10 cellular contexts compared by ENCODE assay signal in genomic region chr3:125602752-125603649, GRCh38. TPM values are rescaled to one million over a fixed set of nuclear protein-coding genes. Genes with fewer than 3 reads are reported as not detected.
DNase-seq lines count a peak whose midpoint lies in the region; ATAC-seq and TF ChIP-seq lines count a peak whose summit lies in the region.
"Had no signal": no experiment of that assay in that cellular context is flagged by ENCODE, and none has a peak within 500 bp of the region (broad histone marks: within the 10 kb centered on the region; RNA-seq: fewer than 3 reads in every experiment).

No MANE protein-coding gene starts in this region.

- H3K79me2 ChIP-seq in OCI-LY7 (ENCODE audit: insufficient read depth, low read depth, low read length) (no peaks in the 10 kb centered on the region), osteoblast (ENCODE audit: insufficient read depth, low read length) (no peaks in the 10 kb centered on the region)

- H3K9me3 Mint-ChIP-seq in activated CD8-positive, alpha-beta T cell treated with anti-CD3 and anti-CD28 coated beads for 36 hours = no peaks in the 10 kb centered on the region
- H3K9me3 Mint-ChIP-seq: stimulated activated naive CD8-positive, alpha-beta T cell treated with anti-CD3 and anti-CD28 coated beads, Interleukin-15, amount 100 ng/mL, for 72 hours had no signal

- H3K36me3 ChIP-seq in OCI-LY7 (ENCODE audit: insufficient read depth, low read length) (no peaks in the 10 kb centered on the region), osteoblast (ENCODE audit: insufficient read depth, low read length) (no peaks in the 10 kb centered on the region)

- no peaks in the 10 kb centered on the region for H3K36me3 Mint-ChIP-seq in activated CD8-positive, alpha-beta T cell treated with anti-CD3 and anti-CD28 coated beads for 36 hours (ENCODE audit: low read depth)
- H3K36me3 Mint-ChIP-seq: activated naive CD8-positive, alpha-beta T cell had no signal

- no peak overlapping the region for H3K4me3 Mint-ChIP-seq in activated CD8-positive, alpha-beta T cell treated with anti-CD3 and anti-CD28 coated beads for 36 hours
- H3K4me3 Mint-ChIP-seq: activated naive CD8-positive, alpha-beta T cell; stimulated activated naive CD8-positive, alpha-beta T cell treated with anti-CD3 and anti-CD28 coated beads, Interleukin-15, amount 100 ng/mL, for 72 hours had no signal

- CTCF ChIA-PET in OCI-LY7 (lab: Charles Lee; ENCODE audit: unreplicated experiment) = no interaction called here
- CTCF ChIA-PET in activated CD8-positive, alpha-beta T cell treated with anti-CD3 and anti-CD28 coated beads for 36 hours (lab: Charles Lee) = no interaction called here

- TF ChIP-seq CTCF in OCI-LY7 (conservative IDR thresholded peaks at IDR 0.05; ENCODE audit: low read length) = 0 out of 2 replicates have a peak, but pooled peaks have one; percentile 12
- TF ChIP-seq CTCF in epithelial cell of esophagus (IDR thresholded peaks at IDR 0.05; ENCODE audit: insufficient read depth, low read depth, low read length, missing control alignments) = no peak
- TF ChIP-seq CTCF in osteoblast (IDR thresholded peaks at IDR 0.05; ENCODE audit: extremely low read depth, low read depth, low read length) = peak; percentile 41
- TF ChIP-seq CTCF in activated CD8-positive, alpha-beta T cell treated with anti-CD3 and anti-CD28 coated beads for 36 hours (IDR thresholded peaks at IDR 0.05) = no peak

- no peak overlapping the region for H3K4me3 ChIP-seq in OCI-LY7 (ENCODE audit: low read depth, low read length, poor library complexity, severe bottlenecking)
- no peak overlapping the region for H3K4me3 ChIP-seq in epithelial cell of esophagus (ENCODE audit: low read length)
- peak overlapping the region; percentile 9 for H3K4me3 ChIP-seq in osteoblast (ENCODE audit: insufficient read depth, low read length)

- peak overlapping the region; percentile 44; the same call in 1 of the 2 replicates for H2AFZ ChIP-seq in OCI-LY7 (ENCODE audit: low read length)
- H2AFZ ChIP-seq in osteoblast (ENCODE audit: low read length) = peak overlapping the region; percentile 0

- peak; percentile 67 for DNase-seq in Daoy (ENCODE audit: low read depth)
- no peak for DNase-seq in OCI-LY7 (ENCODE audit: low spot score)
- peak; percentile 87 for DNase-seq in epithelial cell of esophagus (ENCODE audit: low read depth)
- DNase-seq in osteoblast (ENCODE audit: insufficient read length, low spot score, missing footprints) = peak; percentile 18
- DNase-seq in NCI-H2196 treated with DMSO at 0.1 percent for 48 hours (lab: John Stamatoyannopoulos, UW; ENCODE audit: unreplicated experiment) = no peak
- DNase-seq in activated CD8-positive, alpha-beta T cell treated with anti-CD3 and anti-CD28 coated beads for 36 hours = no peak
- DNase-seq: stimulated activated naive CD8-positive, alpha-beta T cell treated with anti-CD3 and anti-CD28 coated beads, Interleukin-15, amount 100 ng/mL, for 72 hours had no signal

- intact Hi-C loops in OCI-LY7 (cut with micrococcal nuclease; ENCODE audit: unreplicated experiment) = no loop called here
- intact Hi-C loops in activated CD8-positive, alpha-beta T cell treated with anti-CD3 and anti-CD28 coated beads for 36 hours (cut with micrococcal nuclease) = no loop called here

- ATAC-seq in GM21723 (IDR thresholded peaks at IDR 0.05; ENCODE audit: unreplicated experiment) = no peak
- ATAC-seq in activated CD8-positive, alpha-beta T cell treated with anti-CD3 and anti-CD28 coated beads for 36 hours = no peak
- ATAC-seq in HG03280 (IDR thresholded peaks at IDR 0.05; ENCODE audit: unreplicated experiment) = no peak
- ATAC-seq: stimulated activated naive CD8-positive, alpha-beta T cell treated with anti-CD3 and anti-CD28 coated beads, Interleukin-15, amount 100 ng/mL, for 72 hours had no signal

- H3K27ac ChIP-seq in OCI-LY7 (ENCODE audit: low read depth, low read length, poor library complexity, severe bottlenecking) = no peak overlapping the region
- H3K27ac ChIP-seq in osteoblast (ENCODE audit: low read depth, low read length) = peak overlapping the region; percentile 10

- no peaks in the 10 kb centered on the region for H3K27me3 ChIP-seq in osteoblast (ENCODE audit: insufficient read depth, low read length)

- no peaks in the 10 kb centered on the region for H4K20me1 ChIP-seq in OCI-LY7 (ENCODE audit: insufficient read depth, low read length)
- no peaks in the 10 kb centered on the region for H4K20me1 ChIP-seq in osteoblast (ENCODE audit: insufficient read depth, low read length)

- POLR2A ChIA-PET in OCI-LY7 (lab: Charles Lee) = no interaction called here
- POLR2A ChIA-PET in activated CD8-positive, alpha-beta T cell treated with anti-CD3 and anti-CD28 coated beads for 36 hours (lab: Charles Lee) = no interaction called here

- H3K4me2 ChIP-seq in OCI-LY7 (ENCODE audit: low read length) = no peak overlapping the region
- peak overlapping the region; percentile 61 for H3K4me2 ChIP-seq in osteoblast (ENCODE audit: insufficient read depth, low read length)

- H3K9me3 ChIP-seq in OCI-LY7 (ENCODE audit: low read length) (no peaks in the 10 kb centered on the region), osteoblast (ENCODE audit: low read depth, low read length) (no peaks in the 10 kb centered on the region)

- no peak overlapping the region for H3K27ac Mint-ChIP-seq in activated CD8-positive, alpha-beta T cell treated with anti-CD3 and anti-CD28 coated beads for 36 hours
- H3K27ac Mint-ChIP-seq: activated naive CD8-positive, alpha-beta T cell; stimulated activated naive CD8-positive, alpha-beta T cell treated with anti-CD3 and anti-CD28 coated beads, Interleukin-15, amount 100 ng/mL, for 72 hours had no signal

- H3K9me2 ChIP-seq in OCI-LY7 (ENCODE audit: insufficient read depth, low read length) = no peaks in the 10 kb centered on the region

- no TSS peak for BruUV-seq in OCI-LY7 (replicated peaks; lab: Mats Ljungman, UMichigan)

- H3K4me1 ChIP-seq in OCI-LY7 (ENCODE audit: insufficient read depth, low read length, poor library complexity, severe bottlenecking) = no peaks in the 10 kb centered on the region
- H3K4me1 ChIP-seq in osteoblast (ENCODE audit: insufficient read depth, low read length) = peaks cover 7% of the 10 kb centered on the region

- H3K4me1 Mint-ChIP-seq in activated CD8-positive, alpha-beta T cell treated with anti-CD3 and anti-CD28 coated beads for 36 hours (ENCODE audit: low read depth) = no peaks in the 10 kb centered on the region

- no peaks in the 10 kb centered on the region for H3K27me3 Mint-ChIP-seq in activated CD8-positive, alpha-beta T cell treated with anti-CD3 and anti-CD28 coated beads for 36 hours
- H3K27me3 Mint-ChIP-seq: activated naive CD8-positive, alpha-beta T cell; stimulated activated naive CD8-positive, alpha-beta T cell treated with anti-CD3 and anti-CD28 coated beads, Interleukin-15, amount 100 ng/mL, for 72 hours had no signal

RNA-seq across cellular contexts. Expression of gene OSBPL11, which starts 7.7 kb away (rescaled TPM):
- total RNA-seq in Daoy (2014; rRNA removed; shearing (Covaris generic)) = 11.0 and 11.4 TPM in 2 replicates
- 7.1 TPM in 2 replicates for total RNA-seq in OCI-LY7 (2014; rRNA removed; shearing (Covaris generic))
- total RNA-seq in OCI-LY7 (2022) (15.5 TPM in 2 replicates), osteoblast (9.4 and 10.3 TPM in 2 replicates)
- total RNA-seq in activated CD8-positive, alpha-beta T cell treated with anti-CD3 and anti-CD28 coated beads for 36 hours = 1 to 10 TPM; 9.4 to 10.0 TPM

Comparison
In these comparisons a context has a peak if more than half of its experiments do, and no peak if none do; other contexts are left out.
1. DNase-seq: peak in Daoy (single experiment), epithelial cell of esophagus (single experiment) and osteoblast (single experiment); none in OCI-LY7 (single experiment), NCI-H2196 treated with DMSO at 0.1 percent for 48 hours (single experiment) and activated CD8-positive, alpha-beta T cell treated with anti-CD3 and anti-CD28 coated beads for 36 hours (single experiment).
2. CTCF ChIP-seq: peak in OCI-LY7 (single experiment) and osteoblast (single experiment); none in epithelial cell of esophagus (single experiment) and activated CD8-positive, alpha-beta T cell treated with anti-CD3 and anti-CD28 coated beads for 36 hours (single experiment).